Comparison of ENCODE assay signal across 23 cellular contexts in genomic region chr2:129129087-129129486, GRCh38.
"Had no signal": no experiment of that assay in that cellular context is flagged by ENCODE, and none has a peak within 500 bp of the region (broad histone marks: within the 10 kb centered on the region; RNA-seq: fewer than 3 reads in every experiment).

No MANE protein-coding gene starts in this region.

- H3K27ac ChIP-seq: adrenal gland, Peyer's patch, RWPE1 had no signal

- DNase-seq: activated CD4-positive, alpha-beta T cell treated with anti-CD3 and anti-CD28 coated beads for 48 hours; activated CD4-positive, alpha-beta T cell treated with anti-CD3 and anti-CD28 coated beads, Interleukin-2, amount 50 U/mL, for 4 hours; activated CD8-positive, alpha-beta memory T cell treated with anti-CD3 and anti-CD28 coated beads, Interleukin-2, amount 50 U/mL, for 48 hours; activated CD8-positive, alpha-beta T cell treated with anti-CD3 and anti-CD28 coated beads, Interleukin-2, amount 10 ng/mL, durations not matched to agents 7 days and 5 days; activated naive CD4-positive, alpha-beta T cell treated with anti-CD3 and anti-CD28 coated beads, Interleukin-2, amount 50 U/mL, for 16 hours; activated naive CD8-positive, alpha-beta T cell treated with anti-CD3 and anti-CD28 coated beads, Interleukin-2, amount 10 ng/mL, durations not matched to agents 7 days and 5 days; activated T-cell treated with anti-CD3 and anti-CD28 coated beads, Interleukin-2, amount 50 U/mL, for 1 hour; adrenal gland; anterior cingulate cortex; Kasumi-1; KBM-7; NCI-H1048; NCI-H146; NCI-H187 treated with DMSO at 0.1 percent for 48 hours; NCI-H2081 treated with DMSO at 0.1 percent for 48 hours; NCI-H2171; NCI-H2227 treated with DMSO at 0.1 percent for 48 hours; NCI-H510A; Peyer's patch; SHP77 had no signal

- ATAC-seq: activated CD4-positive, CD25-positive, alpha-beta regulatory T cell treated with anti-CD3 and anti-CD28 coated beads, Interleukin-2, amount 50 U/mL, for 24 hours; activated CD8-positive, alpha-beta T cell treated with anti-CD3 and anti-CD28 coated beads, Interleukin-2, amount 10 ng/mL, durations not matched to agents 7 days and 5 days had no signal

- H3K36me3 ChIP-seq: adrenal gland, breast epithelium, Peyer's patch had no signal

- H3K4me1 ChIP-seq: adrenal gland, breast epithelium, Peyer's patch had no signal

- H3K9me3 ChIP-seq: adrenal gland, breast epithelium, Peyer's patch had no signal

- H3K4me3 ChIP-seq: adrenal gland, breast epithelium, Peyer's patch had no signal

- H3K27me3 ChIP-seq: adrenal gland, breast epithelium, Peyer's patch had no signal
